ENCODE assay signal across 15 cellular contexts in the genomic region with DNA sequence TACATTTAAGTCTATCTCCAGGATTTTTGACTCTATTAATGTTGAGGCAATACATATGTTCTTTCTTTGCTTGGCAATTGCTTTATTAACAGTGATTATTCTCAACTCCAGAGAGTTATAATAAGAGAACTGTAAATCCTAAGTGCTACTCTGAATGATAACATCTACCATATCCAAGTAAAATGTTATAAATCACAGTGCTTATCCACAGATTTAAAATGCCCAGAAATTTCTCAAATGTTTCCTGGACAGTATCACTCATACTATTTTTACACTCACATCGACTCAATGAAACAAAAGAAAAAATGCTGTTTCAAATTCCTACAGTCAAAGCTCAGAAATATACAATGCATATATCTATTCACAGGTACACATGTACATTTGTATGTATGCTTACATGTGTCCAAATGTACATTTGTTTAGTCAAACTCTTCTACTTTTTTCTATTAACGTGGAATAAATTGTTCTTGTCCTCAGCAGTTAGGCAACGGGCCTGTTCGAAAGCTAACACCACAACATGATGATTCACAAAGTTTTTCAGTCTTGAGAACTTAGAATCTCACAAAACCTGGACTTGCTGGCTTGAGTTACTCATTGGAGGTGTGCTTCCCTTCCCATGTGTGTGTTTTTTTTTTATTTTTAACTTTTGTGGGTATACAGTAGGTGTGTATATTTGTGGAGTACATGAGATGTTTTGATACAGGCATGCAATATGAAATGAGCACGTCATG.
DNase-seq lines count a peak whose midpoint lies in the region; ATAC-seq and TF ChIP-seq lines count a peak whose summit lies in the region.
"Had no signal": no experiment of that assay in that cellular context is flagged by ENCODE, and none has a peak within 500 bp of the region (broad histone marks: within the 10 kb centered on the region; RNA-seq: fewer than 3 reads in every experiment).

No MANE protein-coding gene starts in this region.

- TF ChIP-seq EP300 in sigmoid colon (IDR thresholded peaks at IDR 0.05): no peak

- 68% methylated on average over 5 of the region's 5 CpGs for WGBS in smooth muscle cell (ENCODE audit: low lambda C conversion rate)
- WGBS in sigmoid colon, 2 donors: 91 to 93% methylated on average over 5 of the region's 5 CpGs

- H3K9me3 Mint-ChIP-seq in activated T-cell treated with anti-CD3 and anti-CD28 coated beads, Interleukin-2, amount 50 U/mL, for 24 hours: no peaks in the 10 kb centered on the region
- no peaks in the 10 kb centered on the region for H3K9me3 Mint-ChIP-seq in activated T-cell treated with anti-CD3 and anti-CD28 coated beads, Interleukin-2, amount 50 U/mL, for 4 hours
- no peaks in the 10 kb centered on the region for H3K9me3 Mint-ChIP-seq in activated B cell treated with CpG ODN at 0.5 μM for 24 hours
- H3K9me3 Mint-ChIP-seq: activated naive CD4-positive, alpha-beta T cell treated with anti-CD3 and anti-CD28 coated beads, Interleukin-2, amount 10 ng/mL, durations not matched to agents 7 days and 5 days; H9 had no signal

- peak overlapping the region; percentile 91 for H3K27ac ChIP-seq in foreskin keratinocyte
- H3K27ac ChIP-seq in smooth muscle cell (ENCODE audit: low read depth): peak overlapping the region; percentile 77
- H3K27ac ChIP-seq in sigmoid colon: no peak overlapping the region
- H3K27ac ChIP-seq: A549, left ventricle myocardium inferior had no signal

- H4K20me1 ChIP-seq in smooth muscle cell (ENCODE audit: low read depth): no peaks in the 10 kb centered on the region

- peaks cover 78% of the 10 kb centered on the region for H3K4me1 Mint-ChIP-seq in activated T-cell treated with anti-CD3 and anti-CD28 coated beads, Interleukin-2, amount 50 U/mL, for 24 hours (ENCODE audit: low read depth)
- peaks cover 61% of the 10 kb centered on the region for H3K4me1 Mint-ChIP-seq in activated T-cell treated with anti-CD3 and anti-CD28 coated beads, Interleukin-2, amount 50 U/mL, for 4 hours (ENCODE audit: low read depth)
- H3K4me1 Mint-ChIP-seq in activated B cell treated with CpG ODN at 0.5 μM for 24 hours: peaks cover 69% of the 10 kb centered on the region
- H3K4me1 Mint-ChIP-seq: H9 had no signal

- no peaks in the 10 kb centered on the region for H3K27me3 Mint-ChIP-seq in activated T-cell treated with anti-CD3 and anti-CD28 coated beads, Interleukin-2, amount 50 U/mL, for 24 hours
- no peaks in the 10 kb centered on the region for H3K27me3 Mint-ChIP-seq in activated T-cell treated with anti-CD3 and anti-CD28 coated beads, Interleukin-2, amount 50 U/mL, for 4 hours (ENCODE audit: low read depth)
- H3K27me3 Mint-ChIP-seq in activated B cell treated with CpG ODN at 0.5 μM for 24 hours: no peaks in the 10 kb centered on the region

- H3K36me3 ChIP-seq in smooth muscle cell (ENCODE audit: low read depth) (no peaks in the 10 kb centered on the region), sigmoid colon (no peaks in the 10 kb centered on the region)

- DNase-seq in activated T-cell treated with anti-CD3 and anti-CD28 coated beads, Interleukin-2, amount 50 U/mL, for 24 hours: no peak
- no peak for DNase-seq in activated T-cell treated with anti-CD3 and anti-CD28 coated beads, Interleukin-2, amount 50 U/mL, for 4 hours
- DNase-seq in activated B cell treated with CpG ODN at 0.5 μM for 24 hours (no peak), foreskin keratinocyte (peak; percentile 50 to 89), smooth muscle cell (lab: John Stamatoyannopoulos, UW; ENCODE audit: unreplicated experiment) (no peak), sigmoid colon (no peak)
- DNase-seq: activated naive CD4-positive, alpha-beta T cell treated with anti-CD3 and anti-CD28 coated beads, Interleukin-2, amount 10 ng/mL, durations not matched to agents 7 days and 5 days; H9; left ventricle myocardium inferior; NCI-H2029 treated with DMSO at 0.1 percent for 48 hours; NCI-H82 had no signal

- CTCF ChIA-PET in activated B cell treated with CpG ODN at 0.5 μM for 24 hours (lab: Charles Lee): interaction anchor here (1.0 to 1.3 kb wide), 2 partner anchors 114 to 147 kb away, joined by 3 read pairs; no protein-coding TSS in a partner anchor

- no peak overlapping the region for H3K9ac ChIP-seq in smooth muscle cell (ENCODE audit: low read depth)

- H3K4me3 Mint-ChIP-seq in activated T-cell treated with anti-CD3 and anti-CD28 coated beads, Interleukin-2, amount 50 U/mL, for 24 hours: no peak overlapping the region
- H3K4me3 Mint-ChIP-seq in activated T-cell treated with anti-CD3 and anti-CD28 coated beads, Interleukin-2, amount 50 U/mL, for 4 hours: no peak overlapping the region
- H3K4me3 Mint-ChIP-seq in activated B cell treated with CpG ODN at 0.5 μM for 24 hours: no peak overlapping the region
- H3K4me3 Mint-ChIP-seq: activated naive CD4-positive, alpha-beta T cell treated with anti-CD3 and anti-CD28 coated beads, Interleukin-2, amount 10 ng/mL, durations not matched to agents 7 days and 5 days; H9 had no signal

- no peak for ATAC-seq in activated T-cell treated with anti-CD3 and anti-CD28 coated beads, Interleukin-2, amount 50 U/mL, for 4 hours
- ATAC-seq in activated B cell treated with CpG ODN at 0.5 μM for 24 hours (ENCODE audit: low read depth) (no peak), foreskin keratinocyte (peak; percentile 62), HG03045 (IDR thresholded peaks at IDR 0.05; ENCODE audit: unreplicated experiment) (no peak), GM19397 (IDR thresholded peaks at IDR 0.05; ENCODE audit: unreplicated experiment) (no peak)
- ATAC-seq: A549 had no signal

- H3F3A ChIP-seq in smooth muscle cell (ENCODE audit: low read depth): no peaks in the 10 kb centered on the region

- peaks cover 66% of the 10 kb centered on the region for H3K36me3 Mint-ChIP-seq in activated T-cell treated with anti-CD3 and anti-CD28 coated beads, Interleukin-2, amount 50 U/mL, for 24 hours (ENCODE audit: low read depth)
- peaks cover 29% of the 10 kb centered on the region for H3K36me3 Mint-ChIP-seq in activated T-cell treated with anti-CD3 and anti-CD28 coated beads, Interleukin-2, amount 50 U/mL, for 4 hours (ENCODE audit: insufficient read depth)
- H3K36me3 Mint-ChIP-seq in activated B cell treated with CpG ODN at 0.5 μM for 24 hours (ENCODE audit: low read depth): peaks cover 52% of the 10 kb centered on the region

- H3K4me3 ChIP-seq in smooth muscle cell (no peak overlapping the region), sigmoid colon (no peak overlapping the region)
- H3K4me3 ChIP-seq: A549, left ventricle myocardium inferior, skin epidermis had no signal

- TF ChIP-seq CTCF in activated B cell treated with CpG ODN at 0.5 μM for 24 hours (IDR thresholded peaks at IDR 0.05): no peak
- no peak for TF ChIP-seq CTCF in foreskin keratinocyte (conservative IDR thresholded peaks at IDR 0.05)
- no peak for TF ChIP-seq CTCF in smooth muscle cell (IDR thresholded peaks at IDR 0.05; ENCODE audit: borderline replicate concordance, insufficient read depth, poor library complexity, severe bottlenecking)
- TF ChIP-seq CTCF in sigmoid colon (IDR thresholded peaks at IDR 0.05): no peak

- intact Hi-C loops in activated B cell treated with CpG ODN at 0.5 μM for 24 hours (cut with micrococcal nuclease): loop anchor here (10.0 kb wide), 1 partner anchor 262 kb away; a partner anchor contains a TSS
- intact Hi-C loops in sigmoid colon (cut with DNase I): no loop called here

- POLR2A ChIA-PET in activated B cell treated with CpG ODN at 0.5 μM for 24 hours (lab: Charles Lee): interaction anchor here (0.7 to 1.5 kb wide), 3 partner anchors 11 to 107 kb away, joined by 3 read pairs; no protein-coding TSS in a partner anchor

- H3K9me3 ChIP-seq in smooth muscle cell (replicated peaks; ENCODE audit: low read depth) (no peaks in the 10 kb centered on the region), sigmoid colon (no peaks in the 10 kb centered on the region)
- H3K9me3 ChIP-seq: A549, left ventricle myocardium inferior had no signal

- no peaks in the 10 kb centered on the region for H3K27me3 ChIP-seq in foreskin keratinocyte
- H3K27me3 ChIP-seq in smooth muscle cell (ENCODE audit: low read depth): no peaks in the 10 kb centered on the region
- no peaks in the 10 kb centered on the region for H3K27me3 ChIP-seq in sigmoid colon

- no peak overlapping the region for H2AFZ ChIP-seq in smooth muscle cell (ENCODE audit: low read depth)

- peak overlapping the region; percentile 26 for H3K4me2 ChIP-seq in smooth muscle cell
- H3K4me2 ChIP-seq: A549 had no signal

- no peaks in the 10 kb centered on the region for H3K79me2 ChIP-seq in smooth muscle cell (ENCODE audit: low read depth)

- H3K4me1 ChIP-seq in foreskin keratinocyte (peaks cover 29% of the 10 kb centered on the region), smooth muscle cell (ENCODE audit: low read depth) (no peaks in the 10 kb centered on the region), sigmoid colon (no peaks in the 10 kb centered on the region)
- H3K4me1 ChIP-seq: A549 had no signal

- no peak for TF ChIP-seq POLR2A in sigmoid colon (IDR thresholded peaks at IDR 0.05)

- H3K27ac Mint-ChIP-seq in activated T-cell treated with anti-CD3 and anti-CD28 coated beads, Interleukin-2, amount 50 U/mL, for 24 hours: peak overlapping the region; percentile 61
- H3K27ac Mint-ChIP-seq in activated B cell treated with CpG ODN at 0.5 μM for 24 hours: peak overlapping the region; percentile 78

Comparison
In these comparisons a context has a peak if more than half of its experiments do, and no peak if none do; other contexts are left out.
1. DNase-seq: peak in foreskin keratinocyte (2 of 2); none in activated T-cell treated with anti-CD3 and anti-CD28 coated beads, Interleukin-2, amount 50 U/mL, for 24 hours (single experiment), activated T-cell treated with anti-CD3 and anti-CD28 coated beads, Interleukin-2, amount 50 U/mL, for 4 hours (single experiment), activated B cell treated with CpG ODN at 0.5 μM for 24 hours (single experiment), smooth muscle cell (single experiment) and sigmoid colon (single experiment).
2. H3K27ac ChIP-seq: peak in foreskin keratinocyte (single experiment) and smooth muscle cell (single experiment); none in sigmoid colon (0 of 4).